Comparison of ENCODE assay signal across 10 cellular contexts in genomic region chr4:175767130-175767529, GRCh38. TPM values are rescaled to one million over a fixed set of nuclear protein-coding genes. Genes with fewer than 3 reads are reported as not detected.
"Had no signal": no experiment of that assay in that cellular context is flagged by ENCODE, and none has a peak within 500 bp of the region (broad histone marks: within the 10 kb centered on the region; RNA-seq: fewer than 3 reads in every experiment).

No MANE protein-coding gene starts in this region.

- DNase-seq: H9, HCEC 1CT, IMR-90, KG1 had no signal

- H3K4me2 ChIP-seq: GM23338 had no signal

- FAIRE-seq: H1, H54, HTR-8/SVneo, K562 had no signal

- H2AFZ ChIP-seq: GM23338 had no signal

- ATAC-seq: GM23338, K562 had no signal

- H3K4me3 ChIP-seq: GM23338, K562 had no signal

RNA-seq across cellular contexts. Expression of gene GPM6A, which starts 44.9 kb away (rescaled TPM):
- total RNA-seq: HT-29, IMR-90, K562 had no signal
